In genomic region chr12:31277081-31277480, GRCh38 we compare ENCODE assay signal across 20 cellular contexts. TPM values are rescaled to one million over a fixed set of nuclear protein-coding genes. Genes with fewer than 3 reads are reported as not detected.
A peak's percentile ranks its signal among the peaks of the same experiment; 100 is the strongest.
DNase-seq lines count a peak whose midpoint lies in the region; ATAC-seq and TF ChIP-seq lines count a peak whose summit lies in the region.
"Had no signal": no experiment of that assay in that cellular context is flagged by ENCODE, and none has a peak within 500 bp of the region (broad histone marks: within the 10 kb centered on the region; RNA-seq: fewer than 3 reads in every experiment).

No MANE protein-coding gene starts in this region.

- POLR2A ChIA-PET in activated CD4-positive, alpha-beta T cell treated with anti-CD3 and anti-CD28 coated beads for 36 hours (lab: Charles Lee), result no interaction called here

- 94 to 98% (median 96%) methylated on average over 2 of the region's 2 CpGs for WGBS in adrenal gland, 4 donors

- H3K4me1 ChIP-seq in adrenal gland (replicated peaks in 1 of 2), result no peaks in the 10 kb centered on the region
- H3K4me1 ChIP-seq: Peyer's patch had no signal

- no peaks in the 10 kb centered on the region for H3K27me3 ChIP-seq in adrenal gland
- H3K27me3 ChIP-seq: Peyer's patch had no signal

- no peak overlapping the region for H3K4me3 Mint-ChIP-seq in activated CD4-positive, alpha-beta T cell treated with anti-CD3 and anti-CD28 coated beads for 36 hours
- H3K4me3 Mint-ChIP-seq in stimulated activated naive CD8-positive, alpha-beta T cell treated with anti-CD3 and anti-CD28 coated beads, Interleukin-15, Interleukin-2, amounts not matched to agents 100 ng/mL and 50 ng/mL, for 24 hours, result no peak overlapping the region
- H3K4me3 Mint-ChIP-seq in memory B cell (no peak overlapping the region), type B pancreatic cell (no peak overlapping the region)

- H3K36me3 Mint-ChIP-seq in activated CD4-positive, alpha-beta T cell treated with anti-CD3 and anti-CD28 coated beads for 36 hours (ENCODE audit: low read depth), result peaks cover 39% of the 10 kb centered on the region
- H3K36me3 Mint-ChIP-seq in stimulated activated naive CD8-positive, alpha-beta T cell treated with anti-CD3 and anti-CD28 coated beads, Interleukin-15, Interleukin-2, amounts not matched to agents 100 ng/mL and 50 ng/mL, for 24 hours (ENCODE audit: low read depth), result peaks cover 61% of the 10 kb centered on the region
- peaks cover 25% of the 10 kb centered on the region for H3K36me3 Mint-ChIP-seq in memory B cell
- H3K36me3 Mint-ChIP-seq in type B pancreatic cell, result peaks cover 45% of the 10 kb centered on the region

- intact Hi-C loops in activated CD4-positive, alpha-beta T cell treated with anti-CD3 and anti-CD28 coated beads for 36 hours (cut with DNase I, micrococcal nuclease), result loop anchor here in 1 of 2 experiments (10.0 kb wide), 1 partner anchor 162 kb away; no protein-coding TSS in a partner anchor
- intact Hi-C loops in adrenal gland (cut with DNase I), result no loop called here

- peaks cover 0 to 5% of the 10 kb centered on the region in 2 donors for H3K36me3 ChIP-seq in adrenal gland (replicated peaks in 1 of 2)

- no peak for ATAC-seq in activated CD4-positive, alpha-beta T cell treated with anti-CD3 and anti-CD28 coated beads for 36 hours
- ATAC-seq in stimulated activated naive CD8-positive, alpha-beta T cell treated with anti-CD3 and anti-CD28 coated beads, Interleukin-15, Interleukin-2, amounts not matched to agents 100 U/mL and 50 U/mL, for 24 hours, result no peak
- no peak for ATAC-seq in memory B cell (ENCODE audit: low read depth)
- no peak for ATAC-seq in HG03196 (IDR thresholded peaks at IDR 0.05; ENCODE audit: unreplicated experiment)
- ATAC-seq: GM12878 had no signal

- no peak for TF ChIP-seq CTCF in type B pancreatic cell (conservative IDR thresholded peaks at IDR 0.05)
- no peak for TF ChIP-seq CTCF in adrenal gland (IDR thresholded peaks at IDR 0.05)

- CTCF ChIA-PET in activated CD4-positive, alpha-beta T cell treated with anti-CD3 and anti-CD28 coated beads for 36 hours (lab: Charles Lee), result no interaction called here

- no peaks in the 10 kb centered on the region for H3K4me1 Mint-ChIP-seq in activated CD4-positive, alpha-beta T cell treated with anti-CD3 and anti-CD28 coated beads for 36 hours
- no peaks in the 10 kb centered on the region for H3K4me1 Mint-ChIP-seq in stimulated activated naive CD8-positive, alpha-beta T cell treated with anti-CD3 and anti-CD28 coated beads, Interleukin-15, Interleukin-2, amounts not matched to agents 100 ng/mL and 50 ng/mL, for 24 hours (ENCODE audit: low read depth)
- H3K4me1 Mint-ChIP-seq in memory B cell, result no peaks in the 10 kb centered on the region
- peaks cover 4% of the 10 kb centered on the region for H3K4me1 Mint-ChIP-seq in type B pancreatic cell (ENCODE audit: unreplicated experiment)

- peak overlapping the region; percentile 48 for H3K27ac Mint-ChIP-seq in activated CD4-positive, alpha-beta T cell treated with anti-CD3 and anti-CD28 coated beads for 36 hours
- peak overlapping the region; percentile 52 for H3K27ac Mint-ChIP-seq in stimulated activated naive CD8-positive, alpha-beta T cell treated with anti-CD3 and anti-CD28 coated beads, Interleukin-15, Interleukin-2, amounts not matched to agents 100 ng/mL and 50 ng/mL, for 24 hours
- H3K27ac Mint-ChIP-seq in memory B cell, result peak overlapping the region; percentile 70
- H3K27ac Mint-ChIP-seq in type B pancreatic cell, result peak overlapping the region; percentile 37

- TF ChIP-seq POLR2A in adrenal gland (IDR thresholded peaks at IDR 0.05), result no peak

- no peak for DNase-seq in activated CD4-positive, alpha-beta T cell treated with anti-CD3 and anti-CD28 coated beads for 36 hours
- no peak for DNase-seq in activated CD4-positive, alpha-beta T cell treated with anti-CD3 and anti-CD28 coated beads for 48 hours
- no peak for DNase-seq in stimulated activated naive CD8-positive, alpha-beta T cell treated with anti-CD3 and anti-CD28 coated beads, Interleukin-15, Interleukin-2, amounts not matched to agents 100 U/mL and 50 U/mL, for 24 hours
- DNase-seq in memory B cell (ENCODE audit: low spot score in 2 of 2) (no peak), type B pancreatic cell (ENCODE audit: extremely low spot score, unreplicated experiment) (no peak), adrenal gland (no peak)
- DNase-seq: 8988T; Calu3; GF-D8; GM23248; HCEC 1CT; KG1; NCI-H1105 treated with DMSO at 0.1 percent for 48 hours; NCI-H1694 treated with DMSO at 0.1 percent for 48 hours; NCI-H748 treated with DMSO at 0.1 percent for 48 hours; NK-92 treated with Interleukin-12 subunit alpha and Interleukin-12 subunit beta, amount 100 ng/mL, for 24 hours; Peyer's patch had no signal

- H3K27me3 Mint-ChIP-seq in activated CD4-positive, alpha-beta T cell treated with anti-CD3 and anti-CD28 coated beads for 36 hours, result no peaks in the 10 kb centered on the region
- H3K27me3 Mint-ChIP-seq in stimulated activated naive CD8-positive, alpha-beta T cell treated with anti-CD3 and anti-CD28 coated beads, Interleukin-15, Interleukin-2, amounts not matched to agents 100 ng/mL and 50 ng/mL, for 24 hours, result no peaks in the 10 kb centered on the region
- H3K27me3 Mint-ChIP-seq in memory B cell (no peaks in the 10 kb centered on the region), type B pancreatic cell (no peaks in the 10 kb centered on the region)

- H3K9me3 ChIP-seq in adrenal gland (replicated peaks in 1 of 3), result no peaks in the 10 kb centered on the region
- H3K9me3 ChIP-seq: Peyer's patch had no signal

- no peak overlapping the region for H3K27ac ChIP-seq in adrenal gland
- H3K27ac ChIP-seq: GM23248, Peyer's patch had no signal

- no peak overlapping the region for H3K4me3 ChIP-seq in adrenal gland
- H3K4me3 ChIP-seq: GM12878, GM23248, Peyer's patch had no signal

- no peaks in the 10 kb centered on the region for H3K9me3 Mint-ChIP-seq in activated CD4-positive, alpha-beta T cell treated with anti-CD3 and anti-CD28 coated beads for 36 hours (ENCODE audit: low read depth)
- no peaks in the 10 kb centered on the region for H3K9me3 Mint-ChIP-seq in stimulated activated naive CD8-positive, alpha-beta T cell treated with anti-CD3 and anti-CD28 coated beads, Interleukin-15, Interleukin-2, amounts not matched to agents 100 ng/mL and 50 ng/mL, for 24 hours
- no peaks in the 10 kb centered on the region for H3K9me3 Mint-ChIP-seq in memory B cell
- H3K9me3 Mint-ChIP-seq in type B pancreatic cell, result no peaks in the 10 kb centered on the region

RNA-seq across cellular contexts. Expression of gene SINHCAF, which starts 48.9 kb away (rescaled TPM):
- 100 to 1,000 TPM; 187 to 211 TPM for total RNA-seq in activated CD4-positive, alpha-beta T cell treated with anti-CD3 and anti-CD28 coated beads for 36 hours
- total RNA-seq in type B pancreatic cell (ENCODE audit: low replicate concordance) (154 and 285 TPM in 2 replicates), adrenal gland (10 to 100 TPM; 13.8 to 69.4 (median 31.3) TPM)
- 10 to 100 TPM; 12.5 to 19.9 (median 14.7) TPM for polyA plus RNA-seq in adrenal gland
